In the genomic region with DNA sequence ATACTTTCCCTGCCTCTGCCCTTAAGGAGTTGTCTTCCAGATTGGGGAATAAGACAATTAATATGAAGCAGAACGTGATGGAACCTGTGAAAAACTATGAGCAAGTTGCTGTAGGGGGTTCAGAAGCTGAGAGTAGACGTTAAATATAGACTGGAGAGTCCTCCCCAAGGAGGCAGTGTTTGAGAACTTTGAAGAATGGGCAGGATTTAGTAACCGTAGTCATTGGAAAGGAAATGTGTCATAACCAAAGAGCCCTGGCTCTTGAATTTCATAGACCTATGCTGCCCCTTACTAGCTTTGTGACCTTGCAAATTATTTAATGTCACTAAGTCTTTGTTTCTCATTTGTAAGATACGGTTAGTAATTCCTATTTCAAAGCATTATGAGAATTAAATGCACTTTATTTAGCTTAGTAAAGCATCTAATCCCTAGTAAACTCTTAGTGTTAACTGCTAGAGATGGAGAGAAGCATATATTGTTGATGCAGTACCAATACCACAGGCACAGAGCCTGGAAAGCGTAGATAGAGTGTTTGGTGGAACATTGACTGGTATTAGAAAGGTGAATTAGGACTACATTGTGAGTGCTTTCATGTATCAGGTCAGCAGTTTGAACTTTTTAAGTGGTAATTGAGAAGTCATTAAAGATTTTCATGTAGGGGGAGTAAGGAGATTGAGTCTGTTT, we compare ENCODE assay signal across 10 cellular contexts. TPM values are rescaled to one million over a fixed set of nuclear protein-coding genes. Genes with fewer than 3 reads are reported as not detected.
DNase-seq lines count a peak whose midpoint lies in the region; ATAC-seq and TF ChIP-seq lines count a peak whose summit lies in the region.
"Had no signal": no experiment of that assay in that cellular context is flagged by ENCODE, and none has a peak within 500 bp of the region (broad histone marks: within the 10 kb centered on the region; RNA-seq: fewer than 3 reads in every experiment).

No MANE protein-coding gene starts in this region.

- no peaks in the 10 kb centered on the region for H3K36me3 ChIP-seq in CD8-positive, alpha-beta T cell (ENCODE audit: insufficient read depth, low read length)
- H3K36me3 ChIP-seq in mesodermal cell (ENCODE audit: control insufficient read depth, insufficient read depth, low read length), result no peaks in the 10 kb centered on the region
- H3K36me3 ChIP-seq: tibial artery had no signal

- H3K9me3 ChIP-seq in CD8-positive, alpha-beta T cell (ENCODE audit: low read length), result no peaks in the 10 kb centered on the region
- no peaks in the 10 kb centered on the region for H3K9me3 ChIP-seq in mesodermal cell (ENCODE audit: control insufficient read depth, low read length)
- H3K9me3 ChIP-seq: tibial artery had no signal

- H3K27ac ChIP-seq in CD8-positive, alpha-beta T cell (ENCODE audit: low read depth, low read length), result no peak overlapping the region
- H3K27ac ChIP-seq in mesodermal cell (ENCODE audit: low read depth, low read length, severe bottlenecking), result peak overlapping the region; percentile 78

- no peaks in the 10 kb centered on the region for H3K27me3 Mint-ChIP-seq in CD8-positive, alpha-beta T cell (ENCODE audit: low read depth)
- no peaks in the 10 kb centered on the region for H3K27me3 Mint-ChIP-seq in HFFc6 (ENCODE audit: insufficient read depth)
- no peaks in the 10 kb centered on the region for H3K27me3 Mint-ChIP-seq in activated CD8-positive, alpha-beta T cell treated with anti-CD3 and anti-CD28 coated beads for 36 hours
- H3K27me3 Mint-ChIP-seq: IgD-negative memory B cell had no signal

- H3K27ac Mint-ChIP-seq in CD8-positive, alpha-beta T cell, result no peak overlapping the region
- H3K27ac Mint-ChIP-seq in HFFc6, result no peak overlapping the region
- no peak overlapping the region for H3K27ac Mint-ChIP-seq in activated CD8-positive, alpha-beta T cell treated with anti-CD3 and anti-CD28 coated beads for 36 hours
- H3K27ac Mint-ChIP-seq: IgD-negative memory B cell had no signal

- H3K4me1 Mint-ChIP-seq in CD8-positive, alpha-beta T cell (ENCODE audit: low read depth), result peaks cover 50% of the 10 kb centered on the region
- peaks cover 38% of the 10 kb centered on the region for H3K4me1 Mint-ChIP-seq in HFFc6 (ENCODE audit: low read depth)
- peaks cover 52% of the 10 kb centered on the region for H3K4me1 Mint-ChIP-seq in activated CD8-positive, alpha-beta T cell treated with anti-CD3 and anti-CD28 coated beads for 36 hours (ENCODE audit: low read depth)

- no peak overlapping the region for H3K4me3 ChIP-seq in CD8-positive, alpha-beta T cell (ENCODE audit: low read depth, low read length)
- H3K4me3 ChIP-seq in mesodermal cell (ENCODE audit: extremely low read depth, insufficient read depth, low read length, poor library complexity, severe bottlenecking), result no peak overlapping the region
- H3K4me3 ChIP-seq: tibial artery had no signal

- H3K4me3 Mint-ChIP-seq in CD8-positive, alpha-beta T cell, result no peak overlapping the region
- no peak overlapping the region for H3K4me3 Mint-ChIP-seq in HFFc6
- H3K4me3 Mint-ChIP-seq in activated CD8-positive, alpha-beta T cell treated with anti-CD3 and anti-CD28 coated beads for 36 hours, result no peak overlapping the region

- WGBS in mesodermal cell (ENCODE audit: insufficient coverage in 2 of 2), 2 experiments, result 72 to 80% methylated on average over 3 to 4 of the region's 5 CpGs

- TF ChIP-seq CTCF in CD8-positive, alpha-beta T cell (IDR thresholded peaks at IDR 0.05), result no peak
- TF ChIP-seq CTCF in HFFc6 (IDR thresholded peaks at IDR 0.05), result peak; percentile 48
- TF ChIP-seq CTCF in activated CD8-positive, alpha-beta T cell treated with anti-CD3 and anti-CD28 coated beads for 36 hours (IDR thresholded peaks at IDR 0.05), result peak; percentile 28

- POLR2A ChIA-PET in CD8-positive, alpha-beta T cell (lab: Charles Lee), result interaction anchor here (0.8 to 3.2 kb wide), 3 partner anchors 13 to 57 kb away, joined by 3 to 14 read pairs (median 9); partner anchors contain the start of gene CBL
- POLR2A ChIA-PET in activated CD8-positive, alpha-beta T cell treated with anti-CD3 and anti-CD28 coated beads for 36 hours (lab: Charles Lee), result interaction anchor here (0.6 to 2.0 kb wide), 2 partner anchors 11 to 471 kb away, joined by 3 to 8 read pairs; no protein-coding TSS in a partner anchor

- no peaks in the 10 kb centered on the region for H3K27me3 ChIP-seq in CD8-positive, alpha-beta T cell (ENCODE audit: insufficient read depth, low read length)
- H3K27me3 ChIP-seq: tibial artery had no signal

- peaks cover 86% of the 10 kb centered on the region for H3K4me1 ChIP-seq in CD8-positive, alpha-beta T cell (ENCODE audit: insufficient read depth, low read length)
- H3K4me1 ChIP-seq in mesodermal cell (ENCODE audit: control insufficient read depth, insufficient read depth, low read length, poor library complexity, severe bottlenecking), result peaks cover 33% of the 10 kb centered on the region

- CTCF ChIA-PET in CD8-positive, alpha-beta T cell (lab: Charles Lee), result interaction anchor here (0.9 to 5.4 kb wide), 10 partner anchors 13 to 93 kb away, joined by 3 to 33 read pairs (median 4); partner anchors contain the start of gene CBL
- CTCF ChIA-PET in activated CD8-positive, alpha-beta T cell treated with anti-CD3 and anti-CD28 coated beads for 36 hours (lab: Charles Lee), result interaction anchor here (0.9 to 5.9 kb wide), 18 partner anchors 10 to 94 kb away, joined by 3 to 37 read pairs (median 4); partner anchors contain the start of genes CBL and NLRX1

- H3K36me3 Mint-ChIP-seq in CD8-positive, alpha-beta T cell, result no peaks in the 10 kb centered on the region
- no peaks in the 10 kb centered on the region for H3K36me3 Mint-ChIP-seq in HFFc6 (ENCODE audit: low read depth)
- H3K36me3 Mint-ChIP-seq in activated CD8-positive, alpha-beta T cell treated with anti-CD3 and anti-CD28 coated beads for 36 hours (ENCODE audit: low read depth), result peaks cover 5% of the 10 kb centered on the region

- no peaks in the 10 kb centered on the region for H3K9me3 Mint-ChIP-seq in CD8-positive, alpha-beta T cell
- no peaks in the 10 kb centered on the region for H3K9me3 Mint-ChIP-seq in HFFc6
- H3K9me3 Mint-ChIP-seq in activated CD8-positive, alpha-beta T cell treated with anti-CD3 and anti-CD28 coated beads for 36 hours, result peaks cover 2% of the 10 kb centered on the region
- H3K9me3 Mint-ChIP-seq: IgD-negative memory B cell had no signal

- DNase-seq in CD8-positive, alpha-beta T cell, result no peak
- DNase-seq in HFFc6, result peak; percentile 57
- peak; percentile 15 for DNase-seq in activated CD8-positive, alpha-beta T cell treated with anti-CD3 and anti-CD28 coated beads for 36 hours
- no peak for DNase-seq in posterior vena cava (ENCODE audit: low spot score)
- no peak for DNase-seq in germinal center (ENCODE audit: low spot score)
- DNase-seq: tibial artery had no signal

- peak; percentile 28 for ATAC-seq in CD8-positive, alpha-beta T cell
- peak; percentile 83 for ATAC-seq in activated CD8-positive, alpha-beta T cell treated with anti-CD3 and anti-CD28 coated beads for 36 hours
- ATAC-seq in GM18873 (IDR thresholded peaks at IDR 0.05; ENCODE audit: low FRiP score, unreplicated experiment) (no peak), GM21825 (IDR thresholded peaks at IDR 0.05; ENCODE audit: unreplicated experiment) (no peak)

- intact Hi-C loops in CD8-positive, alpha-beta T cell (cut with DNase I, micrococcal nuclease), result loop anchor here in 1 of 2 experiments (5.0 kb wide), 1 partner anchor 36 kb away; no protein-coding TSS in a partner anchor
- intact Hi-C loops in activated CD8-positive, alpha-beta T cell treated with anti-CD3 and anti-CD28 coated beads for 36 hours (cut with micrococcal nuclease), result loop anchor here (2.0 kb wide), 1 partner anchor 56 kb away; the partner anchor contains the start of gene CBL
- intact Hi-C loops in posterior vena cava (cut with DNase I), result no loop called here

RNA-seq across cellular contexts. Expression of gene MCAM, which starts 54.1 kb away (rescaled TPM):
- total RNA-seq in CD8-positive, alpha-beta T cell, result 10 to 100 TPM; 16.1 to 18.3 TPM
- total RNA-seq in HFFc6 (2021; fragmentation: NEBNext Ultra II Directional; extraction: Animal tissue kit (Norgen Biotek cat#: 25700)), result 1 to 10 TPM; 1.8 to 7.7 (median 6.9) TPM
- total RNA-seq in activated CD8-positive, alpha-beta T cell treated with anti-CD3 and anti-CD28 coated beads for 36 hours, result 1 to 10 TPM; 8.0 to 8.3 TPM
- polyA plus RNA-seq in mesodermal cell (2013, experiment 1 of 2), result 143 TPM
- 121 TPM for polyA plus RNA-seq in mesodermal cell (2013, experiment 2 of 2)
- total RNA-seq in posterior vena cava, result 100 to 1,000 TPM; 528 to 559 TPM

RNA-seq across cellular contexts. Expression of gene CBL, which starts 56.7 kb away (rescaled TPM):
- total RNA-seq in CD8-positive, alpha-beta T cell, result 10 to 100 TPM; 13.5 to 13.8 TPM
- total RNA-seq in HFFc6 (2021; fragmentation: NEBNext Ultra II Directional; extraction: Animal tissue kit (Norgen Biotek cat#: 25700)), result 10 to 100 TPM; 24.2 to 31.2 (median 26.1) TPM
- total RNA-seq in activated CD8-positive, alpha-beta T cell treated with anti-CD3 and anti-CD28 coated beads for 36 hours, result 10 to 100 TPM; 27.0 to 27.5 TPM
- 30.2 TPM for polyA plus RNA-seq in mesodermal cell (2013, experiment 1 of 2)
- polyA plus RNA-seq in mesodermal cell (2013, experiment 2 of 2), result 24.1 TPM
- total RNA-seq in posterior vena cava, result 10 to 100 TPM; 23.3 to 32.8 TPM

Comparison
In these comparisons a context has a peak if more than half of its experiments do, and no peak if none do; other contexts are left out.
1. ATAC-seq: peak in CD8-positive, alpha-beta T cell (single experiment) and activated CD8-positive, alpha-beta T cell treated with anti-CD3 and anti-CD28 coated beads for 36 hours (single experiment); none in GM18873 (single experiment) and GM21825 (single experiment).
2. DNase-seq: peak in HFFc6 (single experiment) and activated CD8-positive, alpha-beta T cell treated with anti-CD3 and anti-CD28 coated beads for 36 hours (single experiment); none in CD8-positive, alpha-beta T cell (0 of 7), posterior vena cava (single experiment) and germinal center (single experiment).
3. RNA of gene MCAM, which starts 54.1 kb away (total RNA-seq): 528 to 559 TPM in posterior vena cava; 16.1 to 18.3 TPM in CD8-positive, alpha-beta T cell, 8.0 to 8.3 TPM in activated CD8-positive, alpha-beta T cell treated with anti-CD3 and anti-CD28 coated beads for 36 hours and 1.8 to 7.7 TPM in HFFc6; every median in the first group is over 10 times any median in the second.